In the genomic region with DNA sequence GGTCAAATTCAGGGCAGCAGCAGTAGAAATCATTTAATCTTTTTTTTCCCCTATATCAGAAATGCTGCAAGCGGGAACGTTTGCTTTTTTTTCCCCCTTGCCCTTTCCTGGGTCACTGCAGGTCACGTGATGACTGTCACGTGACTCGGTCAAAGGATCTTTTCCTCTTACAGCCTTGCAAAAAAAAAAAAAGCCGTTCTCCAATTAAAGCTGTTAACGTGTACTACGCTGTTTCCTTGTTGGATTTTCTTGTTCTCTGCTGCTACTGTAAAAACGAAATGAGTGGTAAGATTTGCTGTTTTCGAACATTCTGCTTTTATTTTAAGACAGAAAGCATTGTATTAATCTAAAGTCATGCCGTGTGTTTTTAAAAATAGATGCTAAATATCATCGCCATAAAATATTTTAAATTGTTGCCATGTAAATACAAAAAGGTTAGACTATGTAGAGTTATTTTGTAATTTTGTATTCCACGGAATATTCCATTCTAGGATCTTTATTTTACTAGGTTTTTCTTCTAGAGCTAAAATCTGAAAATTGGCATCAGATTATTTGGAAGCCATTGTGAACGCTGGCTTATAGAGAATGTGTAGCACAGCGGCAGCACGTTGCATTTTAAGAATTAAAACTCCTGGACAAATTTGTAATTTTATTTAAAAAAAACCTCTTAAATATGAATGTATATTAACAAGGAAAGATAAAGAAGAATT, we compare ENCODE assay signal across 1 cellular context.
A peak's percentile ranks its signal among the peaks of the same experiment; 100 is the strongest.
TF ChIP-seq lines count a peak whose summit lies in the region.

No MANE protein-coding gene starts in this region.

TF ChIP-seq in K562, 482 proteins besides CTCF, POLR2A, EP300 and RAD21 (continued from another document and continues in another):
- TF ChIP-seq ZKSCAN1 (IDR thresholded peaks at IDR 0.05; ENCODE audit: low read depth, low read length): no peak
- TF ChIP-seq ELF4 (CRISPR knock-in tag; IDR thresholded peaks at IDR 0.05): no peak
- TF ChIP-seq FOXA3 (CRISPR knock-in tag; conservative IDR thresholded peaks at IDR 0.05 in 1 of 2, IDR thresholded peaks at IDR 0.05 in 1 of 2): no peak
- no peak for TF ChIP-seq CHAMP1 (IDR thresholded peaks at IDR 0.05)
- TF ChIP-seq GABPA (tag; conservative IDR thresholded peaks at IDR 0.05; ENCODE audit: low read depth): peak; percentile 62
- TF ChIP-seq, protein P1, sequence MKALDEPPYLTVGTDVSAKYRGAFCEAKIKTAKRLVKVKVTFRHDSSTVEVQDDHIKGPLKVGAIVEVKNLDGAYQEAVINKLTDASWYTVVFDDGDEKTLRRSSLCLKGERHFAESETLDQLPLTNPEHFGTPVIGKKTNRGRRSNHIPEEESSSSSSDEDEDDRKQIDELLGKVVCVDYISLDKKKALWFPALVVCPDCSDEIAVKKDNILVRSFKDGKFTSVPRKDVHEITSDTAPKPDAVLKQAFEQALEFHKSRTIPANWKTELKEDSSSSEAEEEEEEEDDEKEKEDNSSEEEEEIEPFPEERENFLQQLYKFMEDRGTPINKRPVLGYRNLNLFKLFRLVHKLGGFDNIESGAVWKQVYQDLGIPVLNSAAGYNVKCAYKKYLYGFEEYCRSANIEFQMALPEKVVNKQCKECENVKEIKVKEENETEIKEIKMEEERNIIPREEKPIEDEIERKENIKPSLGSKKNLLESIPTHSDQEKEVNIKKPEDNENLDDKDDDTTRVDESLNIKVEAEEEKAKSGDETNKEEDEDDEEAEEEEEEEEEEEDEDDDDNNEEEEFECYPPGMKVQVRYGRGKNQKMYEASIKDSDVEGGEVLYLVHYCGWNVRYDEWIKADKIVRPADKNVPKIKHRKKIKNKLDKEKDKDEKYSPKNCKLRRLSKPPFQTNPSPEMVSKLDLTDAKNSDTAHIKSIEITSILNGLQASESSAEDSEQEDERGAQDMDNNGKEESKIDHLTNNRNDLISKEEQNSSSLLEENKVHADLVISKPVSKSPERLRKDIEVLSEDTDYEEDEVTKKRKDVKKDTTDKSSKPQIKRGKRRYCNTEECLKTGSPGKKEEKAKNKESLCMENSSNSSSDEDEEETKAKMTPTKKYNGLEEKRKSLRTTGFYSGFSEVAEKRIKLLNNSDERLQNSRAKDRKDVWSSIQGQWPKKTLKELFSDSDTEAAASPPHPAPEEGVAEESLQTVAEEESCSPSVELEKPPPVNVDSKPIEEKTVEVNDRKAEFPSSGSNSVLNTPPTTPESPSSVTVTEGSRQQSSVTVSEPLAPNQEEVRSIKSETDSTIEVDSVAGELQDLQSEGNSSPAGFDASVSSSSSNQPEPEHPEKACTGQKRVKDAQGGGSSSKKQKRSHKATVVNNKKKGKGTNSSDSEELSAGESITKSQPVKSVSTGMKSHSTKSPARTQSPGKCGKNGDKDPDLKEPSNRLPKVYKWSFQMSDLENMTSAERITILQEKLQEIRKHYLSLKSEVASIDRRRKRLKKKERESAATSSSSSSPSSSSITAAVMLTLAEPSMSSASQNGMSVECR (CRISPR knock-in tag; IDR thresholded peaks at IDR 0.05): no peak
- no peak for TF ChIP-seq U2AF1 (optimal IDR thresholded peaks at IDR 0.05; ENCODE audit: low read depth, low read length)
- peak; percentile 57; the same call in 1 of the 2 replicates for TF ChIP-seq NKRF (IDR thresholded peaks at IDR 0.05; ENCODE audit: borderline replicate concordance)
- no peak for TF ChIP-seq RBM22 (IDR thresholded peaks at IDR 0.05; ENCODE audit: low read depth, low read length, poor library complexity, severe bottlenecking)
- TF ChIP-seq, protein P2, sequence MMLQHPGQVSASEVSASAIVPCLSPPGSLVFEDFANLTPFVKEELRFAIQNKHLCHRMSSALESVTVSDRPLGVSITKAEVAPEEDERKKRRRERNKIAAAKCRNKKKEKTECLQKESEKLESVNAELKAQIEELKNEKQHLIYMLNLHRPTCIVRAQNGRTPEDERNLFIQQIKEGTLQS (IDR thresholded peaks at IDR 0.05): peak; percentile 53
- TF ChIP-seq, protein P2 (CRISPR knock-in tag; conservative IDR thresholded peaks at IDR 0.05): no peak
- TF ChIP-seq TFE3 (CRISPR knock-in tag; IDR thresholded peaks at IDR 0.05): peak; percentile 99
- TF ChIP-seq CGGBP1 (CRISPR knock-in tag; IDR thresholded peaks at IDR 0.05): 0 out of 2 replicates have a peak, but pooled peaks have one; percentile 15
- TF ChIP-seq ZNF766 (CRISPR knock-in tag; conservative IDR thresholded peaks at IDR 0.05): no peak
- TF ChIP-seq RCOR1 (IDR thresholded peaks at IDR 0.05; ENCODE audit: borderline replicate concordance in 1 of 2, low read depth in 2 of 2, low read length in 2 of 2): no peak
- no peak for TF ChIP-seq PML (IDR thresholded peaks at IDR 0.05; ENCODE audit: low read length)
- peak; percentile 99 for TF ChIP-seq TOE1 (IDR thresholded peaks at IDR 0.05; ENCODE audit: borderline replicate concordance)
- TF ChIP-seq TOE1 (CRISPR knock-in tag; IDR thresholded peaks at IDR 0.05; ENCODE audit: borderline replicate concordance, low read depth): no peak
- no peak for TF ChIP-seq ZNF277 (CRISPR knock-in tag; IDR thresholded peaks at IDR 0.05; ENCODE audit: borderline replicate concordance)
- peak; percentile 32; the same call in 1 of the 2 replicates for TF ChIP-seq EP400 (IDR thresholded peaks at IDR 0.05)
- TF ChIP-seq, protein P3, sequence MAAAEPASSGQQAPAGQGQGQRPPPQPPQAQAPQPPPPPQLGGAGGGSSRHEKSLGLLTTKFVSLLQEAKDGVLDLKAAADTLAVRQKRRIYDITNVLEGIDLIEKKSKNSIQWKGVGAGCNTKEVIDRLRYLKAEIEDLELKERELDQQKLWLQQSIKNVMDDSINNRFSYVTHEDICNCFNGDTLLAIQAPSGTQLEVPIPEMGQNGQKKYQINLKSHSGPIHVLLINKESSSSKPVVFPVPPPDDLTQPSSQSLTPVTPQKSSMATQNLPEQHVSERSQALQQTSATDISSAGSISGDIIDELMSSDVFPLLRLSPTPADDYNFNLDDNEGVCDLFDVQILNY (CRISPR knock-in tag; IDR thresholded peaks at IDR 0.05): no peak
- TF ChIP-seq ZNF444 (CRISPR knock-in tag; IDR thresholded peaks at IDR 0.05): no peak
- peak in 1 of 2 experiments; percentile 72 for TF ChIP-seq E2F6 (IDR thresholded peaks at IDR 0.05; ENCODE audit: borderline replicate concordance in 1 of 2, extremely low read depth in 1 of 2, insufficient read depth in 1 of 2, insufficient read length in 1 of 2, low read depth in 1 of 2, low read length in 1 of 2, poor library complexity in 1 of 2, severe bottlenecking in 1 of 2)
- TF ChIP-seq, protein P4, sequence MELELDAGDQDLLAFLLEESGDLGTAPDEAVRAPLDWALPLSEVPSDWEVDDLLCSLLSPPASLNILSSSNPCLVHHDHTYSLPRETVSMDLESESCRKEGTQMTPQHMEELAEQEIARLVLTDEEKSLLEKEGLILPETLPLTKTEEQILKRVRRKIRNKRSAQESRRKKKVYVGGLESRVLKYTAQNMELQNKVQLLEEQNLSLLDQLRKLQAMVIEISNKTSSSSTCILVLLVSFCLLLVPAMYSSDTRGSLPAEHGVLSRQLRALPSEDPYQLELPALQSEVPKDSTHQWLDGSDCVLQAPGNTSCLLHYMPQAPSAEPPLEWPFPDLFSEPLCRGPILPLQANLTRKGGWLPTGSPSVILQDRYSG (tag; conservative IDR thresholded peaks at IDR 0.05; ENCODE audit: low read depth): no peak
- peak; percentile 49; the same call in 1 of the 2 replicates for TF ChIP-seq LEF1 (IDR thresholded peaks at IDR 0.05)
- peak; percentile 18; the same call in 1 of the 2 replicates for TF ChIP-seq FOXM1 (IDR thresholded peaks at IDR 0.05; ENCODE audit: low read depth)
- TF ChIP-seq FOXM1 (CRISPR knock-in tag; IDR thresholded peaks at IDR 0.05; ENCODE audit: low read depth): no peak
- no peak for TF ChIP-seq IFI16 (CRISPR knock-in tag; IDR thresholded peaks at IDR 0.05)
- TF ChIP-seq, protein P5, sequence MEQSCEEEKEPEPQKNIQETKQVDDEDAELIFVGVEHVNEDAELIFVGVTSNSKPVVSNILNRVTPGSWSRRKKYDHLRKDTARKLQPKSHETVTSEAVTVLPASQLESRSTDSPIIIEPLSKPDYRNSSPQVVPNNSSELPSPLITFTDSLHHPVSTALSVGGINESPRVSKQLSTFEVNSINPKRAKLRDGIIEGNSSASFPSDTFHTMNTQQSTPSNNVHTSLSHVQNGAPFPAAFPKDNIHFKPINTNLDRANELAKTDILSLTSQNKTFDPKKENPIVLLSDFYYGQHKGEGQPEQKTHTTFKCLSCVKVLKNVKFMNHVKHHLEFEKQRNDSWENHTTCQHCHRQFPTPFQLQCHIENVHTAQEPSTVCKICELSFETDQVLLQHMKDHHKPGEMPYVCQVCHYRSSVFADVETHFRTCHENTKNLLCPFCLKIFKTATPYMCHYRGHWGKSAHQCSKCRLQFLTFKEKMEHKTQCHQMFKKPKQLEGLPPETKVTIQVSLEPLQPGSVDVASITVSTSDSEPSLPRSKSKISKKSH (CRISPR knock-in tag; IDR thresholded peaks at IDR 0.05): no peak
- TF ChIP-seq TEAD2 (tag; IDR thresholded peaks at IDR 0.05): no peak
- TF ChIP-seq GATAD2A (IDR thresholded peaks at IDR 0.05): peak; percentile 96
- no peak for TF ChIP-seq ZNF311 (CRISPR knock-in tag; IDR thresholded peaks at IDR 0.05)
- peak in 1 of 2 experiments; percentile 73; a peak in 1 of 4 replicates for TF ChIP-seq SIN3A (IDR thresholded peaks at IDR 0.05; ENCODE audit: borderline replicate concordance in 2 of 2, control insufficient read depth in 1 of 2, low read depth in 2 of 2, low read length in 2 of 2)
- TF ChIP-seq NR3C1 (CRISPR knock-in tag; IDR thresholded peaks at IDR 0.05): no peak
- TF ChIP-seq TRIM24 (IDR thresholded peaks at IDR 0.05): no peak
- no peak for TF ChIP-seq ZNF644 (tag; IDR thresholded peaks at IDR 0.05; ENCODE audit: low read depth)
- TF ChIP-seq PRPF4 (IDR thresholded peaks at IDR 0.05; ENCODE audit: insufficient read depth, low read depth, low read length, poor library complexity, severe bottlenecking): no peak
- TF ChIP-seq NFIC (IDR thresholded peaks at IDR 0.05): no peak
- TF ChIP-seq ZNF384 (IDR thresholded peaks at IDR 0.05; ENCODE audit: low read depth, low read length): peak; percentile 98
- TF ChIP-seq NBN (IDR thresholded peaks at IDR 0.05; ENCODE audit: low read depth): no peak
- TF ChIP-seq EGR1 (conservative IDR thresholded peaks at IDR 0.05): no peak
- no peak for TF ChIP-seq CCNT2 (IDR thresholded peaks at IDR 0.05; ENCODE audit: borderline replicate concordance, extremely low read depth, insufficient read length, low read depth, low read length)
- peak; percentile 97 for TF ChIP-seq PHF20 (IDR thresholded peaks at IDR 0.05; ENCODE audit: partially characterized antibody)
